1 cellular context compared by ENCODE assay signal in genomic region chr6:33711140-33712129, GRCh38.
TF ChIP-seq lines count a peak whose summit lies in the region.

UQCC2 (minus strand) TSS chr6:33711700; CDS start chr6:33711686, 14 bp downstream.

TF ChIP-seq in GM12878, 131 proteins besides CTCF, POLR2A, EP300 and RAD21 (continued from another document and continues in another):
- TF ChIP-seq, protein P1, sequence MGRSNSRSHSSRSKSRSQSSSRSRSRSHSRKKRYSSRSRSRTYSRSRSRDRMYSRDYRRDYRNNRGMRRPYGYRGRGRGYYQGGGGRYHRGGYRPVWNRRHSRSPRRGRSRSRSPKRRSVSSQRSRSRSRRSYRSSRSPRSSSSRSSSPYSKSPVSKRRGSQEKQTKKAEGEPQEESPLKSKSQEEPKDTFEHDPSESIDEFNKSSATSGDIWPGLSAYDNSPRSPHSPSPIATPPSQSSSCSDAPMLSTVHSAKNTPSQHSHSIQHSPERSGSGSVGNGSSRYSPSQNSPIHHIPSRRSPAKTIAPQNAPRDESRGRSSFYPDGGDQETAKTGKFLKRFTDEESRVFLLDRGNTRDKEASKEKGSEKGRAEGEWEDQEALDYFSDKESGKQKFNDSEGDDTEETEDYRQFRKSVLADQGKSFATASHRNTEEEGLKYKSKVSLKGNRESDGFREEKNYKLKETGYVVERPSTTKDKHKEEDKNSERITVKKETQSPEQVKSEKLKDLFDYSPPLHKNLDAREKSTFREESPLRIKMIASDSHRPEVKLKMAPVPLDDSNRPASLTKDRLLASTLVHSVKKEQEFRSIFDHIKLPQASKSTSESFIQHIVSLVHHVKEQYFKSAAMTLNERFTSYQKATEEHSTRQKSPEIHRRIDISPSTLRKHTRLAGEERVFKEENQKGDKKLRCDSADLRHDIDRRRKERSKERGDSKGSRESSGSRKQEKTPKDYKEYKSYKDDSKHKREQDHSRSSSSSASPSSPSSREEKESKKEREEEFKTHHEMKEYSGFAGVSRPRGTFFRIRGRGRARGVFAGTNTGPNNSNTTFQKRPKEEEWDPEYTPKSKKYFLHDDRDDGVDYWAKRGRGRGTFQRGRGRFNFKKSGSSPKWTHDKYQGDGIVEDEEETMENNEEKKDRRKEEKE (IDR thresholded peaks at IDR 0.05), result no peak
- no peak for TF ChIP-seq PAX8 (IDR thresholded peaks at IDR 0.05)
- peak; percentile 40 for TF ChIP-seq MYC (IDR thresholded peaks at IDR 0.05; ENCODE audit: insufficient read depth, insufficient read length, insufficient replicate concordance, low read length, severe bottlenecking)
- 0 out of 2 replicates have a peak, but pooled peaks have one; percentile 57 for TF ChIP-seq NBN (IDR thresholded peaks at IDR 0.05)
- TF ChIP-seq KLF5 (IDR thresholded peaks at IDR 0.05; ENCODE audit: partially characterized antibody), result no peak
- no peak for TF ChIP-seq ZNF207 (IDR thresholded peaks at IDR 0.05; ENCODE audit: borderline replicate concordance)
- peak; percentile 61; the same call in 1 of the 2 replicates for TF ChIP-seq E2F4 (IDR thresholded peaks at IDR 0.05; ENCODE audit: low read depth, low read length)
- TF ChIP-seq, protein P2, sequence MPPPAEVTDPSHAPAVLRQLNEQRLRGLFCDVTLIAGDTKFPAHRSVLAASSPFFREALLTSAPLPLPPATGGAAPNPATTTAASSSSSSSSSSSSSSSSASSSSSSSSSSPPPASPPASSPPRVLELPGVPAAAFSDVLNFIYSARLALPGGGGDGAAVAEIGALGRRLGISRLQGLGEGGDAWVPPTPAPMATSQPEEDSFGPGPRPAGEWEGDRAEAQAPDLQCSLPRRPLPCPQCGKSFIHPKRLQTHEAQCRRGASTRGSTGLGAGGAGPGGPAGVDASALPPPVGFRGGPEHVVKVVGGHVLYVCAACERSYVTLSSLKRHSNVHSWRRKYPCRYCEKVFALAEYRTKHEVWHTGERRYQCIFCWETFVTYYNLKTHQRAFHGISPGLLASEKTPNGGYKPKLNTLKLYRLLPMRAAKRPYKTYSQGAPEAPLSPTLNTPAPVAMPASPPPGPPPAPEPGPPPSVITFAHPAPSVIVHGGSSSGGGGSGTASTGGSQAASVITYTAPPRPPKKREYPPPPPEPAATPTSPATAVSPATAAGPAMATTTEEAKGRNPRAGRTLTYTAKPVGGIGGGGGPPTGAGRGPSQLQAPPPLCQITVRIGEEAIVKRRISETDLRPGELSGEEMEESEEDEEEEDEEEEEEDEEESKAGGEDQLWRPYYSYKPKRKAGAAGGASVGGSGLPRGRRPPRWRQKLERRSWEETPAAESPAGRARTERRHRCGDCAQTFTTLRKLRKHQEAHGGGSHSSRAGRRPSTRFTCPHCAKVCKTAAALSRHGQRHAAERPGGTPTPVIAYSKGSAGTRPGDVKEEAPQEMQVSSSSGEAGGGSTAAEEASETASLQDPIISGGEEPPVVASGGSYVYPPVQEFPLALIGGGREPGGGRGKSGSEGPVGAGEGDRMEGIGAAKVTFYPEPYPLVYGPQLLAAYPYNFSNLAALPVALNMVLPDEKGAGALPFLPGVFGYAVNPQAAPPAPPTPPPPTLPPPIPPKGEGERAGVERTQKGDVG (CRISPR knock-in tag; IDR thresholded peaks at IDR 0.05), result peak; percentile 22; the same call in 1 of the 2 replicates
- TF ChIP-seq ZBED1 (IDR thresholded peaks at IDR 0.05; ENCODE audit: borderline replicate concordance), result no peak
- no peak for TF ChIP-seq ELK1 (IDR thresholded peaks at IDR 0.05; ENCODE audit: low read depth, low read length)
- no peak for TF ChIP-seq ZSCAN29 (IDR thresholded peaks at IDR 0.05)
- no peak; the same call in 1 of the 2 replicates for TF ChIP-seq EED (IDR thresholded peaks at IDR 0.05; ENCODE audit: low read depth)
- TF ChIP-seq FOXK2 (IDR thresholded peaks at IDR 0.05), result no peak
- peak; percentile 97 for TF ChIP-seq POU2F2 (IDR thresholded peaks at IDR 0.05; ENCODE audit: borderline replicate concordance, low read depth, low read length)
- TF ChIP-seq RCOR1 (conservative IDR thresholded peaks at IDR 0.05; ENCODE audit: low read depth, low read length), result 0 out of 2 replicates have a peak, but pooled peaks have one; percentile 10
- TF ChIP-seq SMC3 (IDR thresholded peaks at IDR 0.05; ENCODE audit: borderline replicate concordance, low read length), result peak; percentile 38; the same call in 1 of the 2 replicates
- no peak for TF ChIP-seq CEBPZ (IDR thresholded peaks at IDR 0.05; ENCODE audit: low read depth, low read length)
- no peak for TF ChIP-seq YBX1 (IDR thresholded peaks at IDR 0.05)
- no peak for TF ChIP-seq HSF1 (IDR thresholded peaks at IDR 0.05; ENCODE audit: low read depth, low read length)
- no peak for TF ChIP-seq FOS (IDR thresholded peaks at IDR 0.05; ENCODE audit: borderline replicate concordance, extremely low read depth, insufficient read length)
- peak; percentile 77; the same call in 1 of the 2 replicates for TF ChIP-seq TARDBP (IDR thresholded peaks at IDR 0.05; ENCODE audit: borderline replicate concordance)
- TF ChIP-seq ETV6 (conservative IDR thresholded peaks at IDR 0.05 in 1 of 2, IDR thresholded peaks at IDR 0.05 in 1 of 2; ENCODE audit: borderline replicate concordance in 1 of 2, low read depth in 1 of 2), result no peak
- TF ChIP-seq CHD4 (IDR thresholded peaks at IDR 0.05), result no peak
- peak; percentile 99 for TF ChIP-seq YY1 (IDR thresholded peaks at IDR 0.05; ENCODE audit: low read depth, low read length)
- no peak; the same call in none of the 2 replicates for TF ChIP-seq STAT1 (conservative IDR thresholded peaks at IDR 0.05)
- TF ChIP-seq RFX5 (IDR thresholded peaks at IDR 0.05; ENCODE audit: low read depth, low read length), result no peak
- TF ChIP-seq KDM1A (IDR thresholded peaks at IDR 0.05; ENCODE audit: borderline replicate concordance), result no peak
- TF ChIP-seq MAX (IDR thresholded peaks at IDR 0.05; ENCODE audit: low read depth, low read length), result peak; percentile 82; the same call in 1 of the 2 replicates
- TF ChIP-seq, protein P3, sequence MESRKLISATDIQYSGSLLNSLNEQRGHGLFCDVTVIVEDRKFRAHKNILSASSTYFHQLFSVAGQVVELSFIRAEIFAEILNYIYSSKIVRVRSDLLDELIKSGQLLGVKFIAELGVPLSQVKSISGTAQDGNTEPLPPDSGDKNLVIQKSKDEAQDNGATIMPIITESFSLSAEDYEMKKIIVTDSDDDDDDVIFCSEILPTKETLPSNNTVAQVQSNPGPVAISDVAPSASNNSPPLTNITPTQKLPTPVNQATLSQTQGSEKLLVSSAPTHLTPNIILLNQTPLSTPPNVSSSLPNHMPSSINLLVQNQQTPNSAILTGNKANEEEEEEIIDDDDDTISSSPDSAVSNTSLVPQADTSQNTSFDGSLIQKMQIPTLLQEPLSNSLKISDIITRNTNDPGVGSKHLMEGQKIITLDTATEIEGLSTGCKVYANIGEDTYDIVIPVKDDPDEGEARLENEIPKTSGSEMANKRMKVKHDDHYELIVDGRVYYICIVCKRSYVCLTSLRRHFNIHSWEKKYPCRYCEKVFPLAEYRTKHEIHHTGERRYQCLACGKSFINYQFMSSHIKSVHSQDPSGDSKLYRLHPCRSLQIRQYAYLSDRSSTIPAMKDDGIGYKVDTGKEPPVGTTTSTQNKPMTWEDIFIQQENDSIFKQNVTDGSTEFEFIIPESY (IDR thresholded peaks at IDR 0.05), result no peak
- peak; percentile 55; the same call in 1 of the 2 replicates for TF ChIP-seq MXI1 (IDR thresholded peaks at IDR 0.05; ENCODE audit: low read depth, low read length)
- no peak for TF ChIP-seq SREBF1 (IDR thresholded peaks at IDR 0.05; ENCODE audit: low read length)
- TF ChIP-seq PBX3 (IDR thresholded peaks at IDR 0.05; ENCODE audit: insufficient replicate concordance, low read depth, low read length), result no peak
- no peak; the same call in 1 of the 2 replicates for TF ChIP-seq HDGF (IDR thresholded peaks at IDR 0.05)
- peak; percentile 32 for TF ChIP-seq E4F1 (IDR thresholded peaks at IDR 0.05; ENCODE audit: borderline replicate concordance, partially characterized antibody)
- no peak for TF ChIP-seq IRF5 (IDR thresholded peaks at IDR 0.05; ENCODE audit: borderline replicate concordance)
- no peak for TF ChIP-seq SPI1 (IDR thresholded peaks at IDR 0.05; ENCODE audit: borderline replicate concordance, insufficient read depth, low read depth, low read length)
